In genomic region chr11:117219001-117219400, GRCh38 we compare ENCODE assay signal across 1 cellular context.
TF ChIP-seq lines count a peak whose summit lies in the region.

No MANE protein-coding gene starts in this region.

TF ChIP-seq in IMR-90, 13 proteins besides CTCF, POLR2A, EP300 and RAD21 (continued from another document):
- TF ChIP-seq ELK1 (IDR thresholded peaks at IDR 0.05; ENCODE audit: borderline replicate concordance, low read depth, low read length) (no peak), CHD1 (IDR thresholded peaks at IDR 0.05; ENCODE audit: low read depth, low read length) (no peak), SMC3 (IDR thresholded peaks at IDR 0.05; ENCODE audit: low read depth, low read length) (no peak), RFX5 (IDR thresholded peaks at IDR 0.05; ENCODE audit: low read depth, low read length) (no peak), USF2 (IDR thresholded peaks at IDR 0.05; ENCODE audit: low read depth, low read length) (no peak)
TF ChIP-seq in IMR-90: peak in this region for 0.
